Comparison of ENCODE assay signal across 11 cellular contexts in the genomic region with DNA sequence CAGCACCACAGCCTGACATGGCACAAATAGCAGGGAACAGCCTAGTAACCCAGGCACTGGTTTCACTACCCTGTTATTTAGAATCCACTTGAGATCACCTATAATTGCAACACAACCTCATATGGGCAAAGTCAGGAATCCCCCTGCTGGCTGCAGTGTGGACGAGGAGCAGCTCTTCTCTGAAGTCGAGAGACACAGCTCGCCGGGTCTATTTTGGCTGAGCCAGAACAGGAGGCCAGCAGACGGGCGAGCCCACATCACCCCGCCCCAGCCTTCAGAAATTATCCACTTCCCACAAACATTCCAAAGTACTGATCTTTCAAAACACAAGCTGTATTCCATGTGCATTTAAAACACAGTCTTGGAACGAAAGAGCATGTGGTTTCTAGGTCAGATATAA.
DNase-seq lines count a peak whose midpoint lies in the region; ATAC-seq, FAIRE-seq and TF ChIP-seq lines count a peak whose summit lies in the region.
"Had no signal": no experiment of that assay in that cellular context is flagged by ENCODE, and none has a peak within 500 bp of the region (broad histone marks: within the 10 kb centered on the region; RNA-seq: fewer than 3 reads in every experiment).

No MANE protein-coding gene starts in this region.

- no peaks in the 10 kb centered on the region for H3K9me1 ChIP-seq in keratinocyte (ENCODE audit: control insufficient read depth, extremely low read depth, insufficient read depth, low read length)

- peak overlapping the region; percentile 60 for H3K4me2 ChIP-seq in keratinocyte (ENCODE audit: control insufficient read depth, extremely low read depth, insufficient read depth, low read depth, low read length)
- H3K4me2 ChIP-seq: BLaER1 had no signal

- FAIRE-seq in keratinocyte (lab: Jason Lieb, UNC) = peak; percentile 73

- ATAC-seq in Right ventricle myocardium inferior (peak; percentile 47), HG03280 (IDR thresholded peaks at IDR 0.05; ENCODE audit: unreplicated experiment) (no peak), HG02798 (IDR thresholded peaks at IDR 0.05; ENCODE audit: poor library complexity, unreplicated experiment) (no peak)

- H4K20me1 ChIP-seq in keratinocyte (ENCODE audit: control insufficient read depth, extremely low read depth, insufficient read depth, low read length) = no peaks in the 10 kb centered on the region
- H4K20me1 ChIP-seq: BLaER1 had no signal

- H3K27me3 ChIP-seq in left ventricle myocardium inferior (ENCODE audit: low read depth) (peaks cover 66% of the 10 kb centered on the region), keratinocyte (ENCODE audit: control insufficient read depth, extremely low read depth, insufficient read depth, low read length) (peaks cover 6% of the 10 kb centered on the region), vagina (no peaks in the 10 kb centered on the region)
- H3K27me3 ChIP-seq: BLaER1 had no signal

- H3K27ac ChIP-seq in left ventricle myocardium inferior (replicated peaks) (no peak overlapping the region), keratinocyte (ENCODE audit: control insufficient read depth, insufficient read depth, low read length) (peak overlapping the region; percentile 37), vagina (peak overlapping the region; percentile 40)
- H3K27ac ChIP-seq: BLaER1 had no signal

- H3K9ac ChIP-seq in keratinocyte (ENCODE audit: control insufficient read depth, extremely low read depth, insufficient read depth, low read length) = no peak overlapping the region
- H3K9ac ChIP-seq: BLaER1 had no signal

- intact Hi-C loops in Right ventricle myocardium inferior (cut with DNase I) (no loop called here), left ventricle myocardium inferior (cut with micrococcal nuclease) (loop anchor here (10.0 kb wide), 1 partner anchor 174 kb away; no protein-coding TSS in a partner anchor), vagina (cut with DNase I) (no loop called here)

- DNase-seq in Right ventricle myocardium inferior (ENCODE audit: missing footprints) = no peak
- DNase-seq in left ventricle myocardium inferior = no peak
- peak; percentile 90 for DNase-seq in astrocyte of the cerebellum (ENCODE audit: low read depth)
- no peak for DNase-seq in keratinocyte (ENCODE audit: low read depth, low spot score)
- DNase-seq in vagina (ENCODE audit: extremely low spot score in 2 of 2) = no peak
- DNase-seq in stimulated activated CD4-positive, alpha-beta T cell treated with anti-CD3 and anti-CD28 coated beads, Interleukin-4, amount 100 ng/mL, for 24 hours = no peak

- H3K36me3 ChIP-seq in left ventricle myocardium inferior (no peaks in the 10 kb centered on the region), keratinocyte (ENCODE audit: control insufficient read depth in 2 of 2, extremely low read depth in 1 of 2, insufficient read depth in 2 of 2, low read length in 2 of 2) (no peaks in the 10 kb centered on the region), vagina (no peaks in the 10 kb centered on the region)
- H3K36me3 ChIP-seq: BLaER1, HAP-1 had no signal

- dilution Hi-C loops in keratinocyte (cut with MboI; ENCODE audit: extremely low pct_ligation_motif_present, low sequenced_read_pairs) = loop anchor here (10.0 kb wide), 1 partner anchor 254 kb away; no protein-coding TSS in a partner anchor

- H3K79me2 ChIP-seq in keratinocyte (ENCODE audit: control insufficient read depth, insufficient read depth, low read length) = no peaks in the 10 kb centered on the region

- no peaks in the 10 kb centered on the region for H3K4me1 ChIP-seq in left ventricle myocardium inferior
- peaks cover 21% of the 10 kb centered on the region for H3K4me1 ChIP-seq in keratinocyte (ENCODE audit: control insufficient read depth, extremely low read depth, insufficient read depth, low read length)
- H3K4me1 ChIP-seq in vagina = peaks cover 49% of the 10 kb centered on the region
- H3K4me1 ChIP-seq: BLaER1, HAP-1 had no signal

- H3K4me3 ChIP-seq in left ventricle myocardium inferior = no peak overlapping the region
- no peak overlapping the region for H3K4me3 ChIP-seq in astrocyte of the cerebellum (ENCODE audit: low read depth, low read length)
- peak overlapping the region in 1 of 3 experiments; percentile 17 for H3K4me3 ChIP-seq in keratinocyte (ENCODE audit: control insufficient read depth in 2 of 3, extremely low read depth in 1 of 3, insufficient read depth in 2 of 3, low read depth in 1 of 3, low read length in 3 of 3)
- H3K4me3 ChIP-seq in vagina = peak overlapping the region in 1 of 2 donors; percentile 11
- H3K4me3 ChIP-seq: BLaER1, HAP-1, skin epidermis had no signal

- no peaks in the 10 kb centered on the region for H3K9me3 ChIP-seq in left ventricle myocardium inferior (replicated peaks)
- H3K9me3 ChIP-seq in keratinocyte (ENCODE audit: control insufficient read depth, low read depth, low read length) = no peaks in the 10 kb centered on the region
- no peaks in the 10 kb centered on the region for H3K9me3 ChIP-seq in vagina
- H3K9me3 ChIP-seq: BLaER1, HAP-1 had no signal

- in situ Hi-C loops in astrocyte of the cerebellum (cut with HindIII; ENCODE audit: low sequenced_read_pairs) = loop anchor here (5.0 to 10.0 kb wide), 2 partner anchors 76 to 254 kb away; no protein-coding TSS in a partner anchor

- no peak for TF ChIP-seq CTCF in left ventricle myocardium inferior (IDR thresholded peaks at IDR 0.05; ENCODE audit: borderline replicate concordance)
- peak; percentile 73 for TF ChIP-seq CTCF in astrocyte of the cerebellum (IDR thresholded peaks at IDR 0.05; ENCODE audit: low read depth, low read length, missing control alignments)
- peak; percentile 28 to 33 (median 32) for TF ChIP-seq CTCF in keratinocyte (optimal IDR thresholded peaks at IDR 0.05 in 1 of 3, IDR thresholded peaks at IDR 0.05 in 1 of 3, conservative IDR thresholded peaks at IDR 0.05 in 1 of 3; ENCODE audit: extremely low read depth in 1 of 3, insufficient read depth in 2 of 3, low read length in 3 of 3)
- peak in 1 of 3 experiments; percentile 18 for TF ChIP-seq CTCF in vagina (IDR thresholded peaks at IDR 0.05)

- no peak overlapping the region for H2AFZ ChIP-seq in keratinocyte (ENCODE audit: control insufficient read depth, low read length)

- no peak for TF ChIP-seq POLR2A in vagina (IDR thresholded peaks at IDR 0.05)
